In genomic region chr12:42237052-42237852, GRCh38 we compare ENCODE assay signal across 8 cellular contexts. TPM values are rescaled to one million over a fixed set of nuclear protein-coding genes. Genes with fewer than 3 reads are reported as not detected.
A peak's percentile ranks its signal among the peaks of the same experiment; 100 is the strongest.
DNase-seq lines count a peak whose midpoint lies in the region; ATAC-seq and TF ChIP-seq lines count a peak whose summit lies in the region.

No MANE protein-coding gene starts in this region.

- DNase-seq in GM10266 (ENCODE audit: extremely low spot score), result peak; percentile 88
- peak; percentile 41 for DNase-seq in HCT116 (ENCODE audit: low read depth, low spot score)
- peak; percentile 89 for DNase-seq in MM.1S
- peak; percentile 21 for DNase-seq in SKM-1 (lab: John Stamatoyannopoulos, UW; ENCODE audit: unreplicated experiment)
- DNase-seq in activated naive CD8-positive, alpha-beta T cell treated with anti-CD3 and anti-CD28 coated beads for 36 hours, result peak; percentile 78
- peak; percentile 81 to 89 for DNase-seq in cardiac muscle cell (ENCODE audit: low read depth in 1 of 2, low spot score in 1 of 2)
- DNase-seq in tibial nerve (ENCODE audit: low spot score in 2 of 2), result peak; percentile 31 to 37

- CTCF ChIA-PET in HCT116 (lab: Charles Lee), result no interaction called here

- peaks cover 18% of the 10 kb centered on the region for H3K36me3 Mint-ChIP-seq in activated naive CD8-positive, alpha-beta T cell treated with anti-CD3 and anti-CD28 coated beads for 36 hours

- TF ChIP-seq CTCF in GM10266 (IDR thresholded peaks at IDR 0.05; ENCODE audit: control insufficient read depth, insufficient read depth, low read depth, missing control alignments), result peak; percentile 56
- peak in 2 of 3 experiments; percentile 41 to 47; a peak in 4 of 6 replicates for TF ChIP-seq CTCF in HCT116 (IDR thresholded peaks at IDR 0.05 in 2 of 3, conservative IDR thresholded peaks at IDR 0.05 in 1 of 3; ENCODE audit: borderline replicate concordance in 1 of 3, insufficient read depth in 1 of 3, low read depth in 2 of 3, low read length in 2 of 3)
- TF ChIP-seq CTCF in MM.1S (IDR thresholded peaks at IDR 0.05; ENCODE audit: low read length), result peak; percentile 53
- peak; percentile 49 for TF ChIP-seq CTCF in cardiac muscle cell (IDR thresholded peaks at IDR 0.05; ENCODE audit: low read depth, low read length)
- TF ChIP-seq CTCF in parathyroid adenoma (IDR thresholded peaks at IDR 0.05), result peak; percentile 51
- peak; percentile 27 to 50 (median 35) for TF ChIP-seq CTCF in tibial nerve (IDR thresholded peaks at IDR 0.05)

- H3K4me1 Mint-ChIP-seq in activated naive CD8-positive, alpha-beta T cell treated with anti-CD3 and anti-CD28 coated beads for 36 hours, result peaks cover 36% of the 10 kb centered on the region

- H3K9me2 ChIP-seq in HCT116 (ENCODE audit: insufficient read depth) (no peaks in the 10 kb centered on the region), MM.1S (replicated peaks; ENCODE audit: insufficient read depth, low read length) (no peaks in the 10 kb centered on the region)

- no peak for TF ChIP-seq RAD21 in HCT116 (IDR thresholded peaks at IDR 0.05; ENCODE audit: low read depth)

- H3K27ac Mint-ChIP-seq in activated naive CD8-positive, alpha-beta T cell treated with anti-CD3 and anti-CD28 coated beads for 36 hours, result peak overlapping the region; percentile 90

- peak overlapping the region; percentile 59 to 70 for H3K4me3 ChIP-seq in HCT116 (replicated peaks in 1 of 2; ENCODE audit: low read depth in 1 of 2, low read length in 2 of 2)
- H3K4me3 ChIP-seq in MM.1S (ENCODE audit: low read length), result peak overlapping the region; percentile 74
- peak overlapping the region; percentile 98 for H3K4me3 ChIP-seq in cardiac muscle cell
- H3K4me3 ChIP-seq in parathyroid adenoma (ENCODE audit: low read depth, low read length), result peak overlapping the region; percentile 76
- H3K4me3 ChIP-seq in tibial nerve, result peak overlapping the region; percentile 68 to 91 (median 84)

- H3K4me2 ChIP-seq in HCT116 (ENCODE audit: low read length) (peak overlapping the region; percentile 73), MM.1S (ENCODE audit: low read depth, low read length) (peak overlapping the region; percentile 56), parathyroid adenoma (ENCODE audit: low read length) (peak overlapping the region; percentile 90)

- peaks cover 0 to 15% of the 10 kb centered on the region in 2 experiments; a peak in 2 of 4 replicates for H3K4me1 ChIP-seq in HCT116 (ENCODE audit: control insufficient read depth in 1 of 2, insufficient read depth in 2 of 2, low read length in 2 of 2)
- H3K4me1 ChIP-seq in MM.1S (ENCODE audit: low read length), result peaks cover 25% of the 10 kb centered on the region
- H3K4me1 ChIP-seq in cardiac muscle cell (ENCODE audit: low read depth), result peaks cover 12% of the 10 kb centered on the region
- H3K4me1 ChIP-seq in parathyroid adenoma, result no peaks in the 10 kb centered on the region
- H3K4me1 ChIP-seq in tibial nerve, result peaks cover 0 to 47% (median 6%) of the 10 kb centered on the region in 4 donors

- no peaks in the 10 kb centered on the region for H3K9me3 ChIP-seq in HCT116 (ENCODE audit: control insufficient read depth in 1 of 2, insufficient read depth in 1 of 2, low read depth in 1 of 2, low read length in 2 of 2)
- no peaks in the 10 kb centered on the region for H3K9me3 ChIP-seq in MM.1S (replicated peaks; ENCODE audit: insufficient read depth, low read length)
- no peaks in the 10 kb centered on the region for H3K9me3 ChIP-seq in cardiac muscle cell (ENCODE audit: low read depth)
- no peaks in the 10 kb centered on the region for H3K9me3 ChIP-seq in parathyroid adenoma (ENCODE audit: control insufficient read depth, low read length)
- no peaks in the 10 kb centered on the region for H3K9me3 ChIP-seq in tibial nerve

- peak overlapping the region; percentile 88 for H3K27ac ChIP-seq in HCT116 (ENCODE audit: low read depth, low read length)
- peak overlapping the region; percentile 12; the same call in 1 of the 2 replicates for H3K27ac ChIP-seq in MM.1S (ENCODE audit: low read length)
- H3K27ac ChIP-seq in cardiac muscle cell, result peak overlapping the region; percentile 96
- peak overlapping the region; percentile 74 for H3K27ac ChIP-seq in parathyroid adenoma
- peak overlapping the region; percentile 86 to 95 (median 90) for H3K27ac ChIP-seq in tibial nerve

- RAD21 ChIA-PET in HCT116 (lab: Charles Lee; ENCODE audit: low non-redundant PET in 1 of 2, low total read pairs in 2 of 2, uncharacterized antibody in 2 of 2, unreplicated experiment in 2 of 2), result no interaction called here

- no peaks in the 10 kb centered on the region for H3K9me3 Mint-ChIP-seq in activated naive CD8-positive, alpha-beta T cell treated with anti-CD3 and anti-CD28 coated beads for 36 hours

- H3K27me3 ChIP-seq in HCT116 (ENCODE audit: insufficient read depth, low read length) (no peaks in the 10 kb centered on the region), MM.1S (replicated peaks; ENCODE audit: insufficient read depth, low read length) (no peaks in the 10 kb centered on the region), cardiac muscle cell (peaks cover 5% of the 10 kb centered on the region), parathyroid adenoma (ENCODE audit: control insufficient read depth, insufficient read depth, low read length) (no peaks in the 10 kb centered on the region), tibial nerve (no peaks in the 10 kb centered on the region)

- H3K79me2 ChIP-seq in HCT116 (ENCODE audit: insufficient read depth, low read length) (peaks cover 32% of the 10 kb centered on the region), MM.1S (ENCODE audit: low read length) (peaks cover 59% of the 10 kb centered on the region), parathyroid adenoma (peaks cover 27% of the 10 kb centered on the region)

- H3K9ac ChIP-seq in HCT116 (ENCODE audit: low read length) (peak overlapping the region; percentile 69), MM.1S (ENCODE audit: low read length) (peak overlapping the region; percentile 36; the same call in 1 of the 2 replicates), parathyroid adenoma (peak overlapping the region; percentile 65)

- H3K27me3 Mint-ChIP-seq in activated naive CD8-positive, alpha-beta T cell treated with anti-CD3 and anti-CD28 coated beads for 36 hours, result no peaks in the 10 kb centered on the region

- 0 to 1% methylated on average over 20 to 49 of the region's 56 CpGs for WGBS in tibial nerve, 2 donors

- no TSS peak for BruUV-seq in HCT116 (replicated peaks; lab: Mats Ljungman, UMichigan)

- peak; percentile 84 for ATAC-seq in HCT116

- TF ChIP-seq POLR2A in HCT116 (IDR thresholded peaks at IDR 0.05; ENCODE audit: borderline replicate concordance, extremely low read depth, insufficient read depth, insufficient read length) (no peak), tibial nerve (IDR thresholded peaks at IDR 0.05) (no peak)

- POLR2A ChIA-PET in HCT116 (lab: Charles Lee), result interaction anchor here (0.9 kb wide), 1 partner anchor 94 kb away, joined by 3 read pairs; no protein-coding TSS in a partner anchor

- intact Hi-C loops in HCT116 (cut with micrococcal nuclease), result loop anchor here (2.0 to 5.0 kb wide), 3 partner anchors 90 to 330 kb away; partner anchors contain the start of genes GXYLT1, PPHLN1 and ZCRB1

- H2AFZ ChIP-seq in HCT116 (ENCODE audit: low read depth, low read length, poor library complexity, severe bottlenecking) (peak overlapping the region; percentile 13), MM.1S (ENCODE audit: low read length) (peak overlapping the region; percentile 1; the same call in 1 of the 2 replicates), parathyroid adenoma (peak overlapping the region; percentile 89)

- H3K4me3 Mint-ChIP-seq in activated naive CD8-positive, alpha-beta T cell treated with anti-CD3 and anti-CD28 coated beads for 36 hours, result peak overlapping the region; percentile 93

- H3F3A ChIP-seq in MM.1S (ENCODE audit: insufficient read depth, low read length), result peaks cover 13% of the 10 kb centered on the region

- peak in 1 of 2 donors; percentile 60 for TF ChIP-seq EP300 in tibial nerve (IDR thresholded peaks at IDR 0.05)

- H3K36me3 ChIP-seq in HCT116 (ENCODE audit: control insufficient read depth in 1 of 2, insufficient read depth in 2 of 2, low read length in 2 of 2) (0 out of 4 replicates have a peak, but pooled peaks cover 0 to 2% of the 10 kb centered on the region in 2 experiments), MM.1S (replicated peaks; ENCODE audit: insufficient read depth, low read length) (no peaks in the 10 kb centered on the region; the same call in 1 of the 2 replicates), cardiac muscle cell (no peaks in the 10 kb centered on the region), parathyroid adenoma (ENCODE audit: control insufficient read depth, insufficient read depth, low read length) (peaks cover 4% of the 10 kb centered on the region), tibial nerve (no peaks in the 10 kb centered on the region)

- H4K20me1 ChIP-seq in HCT116 (ENCODE audit: insufficient read depth), result no peaks in the 10 kb centered on the region
- H4K20me1 ChIP-seq in MM.1S (ENCODE audit: insufficient read depth, low read length), result no peaks in the 10 kb centered on the region; the same call in 1 of the 2 replicates

TF ChIP-seq in HCT116, 20 proteins besides CTCF, POLR2A, EP300 and RAD21:
- peak; percentile 88 for TF ChIP-seq ZFX (IDR thresholded peaks at IDR 0.05)
- TF ChIP-seq POLR2AphosphoS5 (IDR thresholded peaks at IDR 0.05; ENCODE audit: low read depth, low read length), result 0 out of 2 replicates have a peak, but pooled peaks have one; percentile 29
- TF ChIP-seq CBX3 (IDR thresholded peaks at IDR 0.05; ENCODE audit: low read depth), result 0 out of 2 replicates have a peak, but pooled peaks have one; percentile 38
- TF ChIP-seq SP1 (IDR thresholded peaks at IDR 0.05; ENCODE audit: low read depth), result no peak
- no peak for TF ChIP-seq FOSL1 (IDR thresholded peaks at IDR 0.05; ENCODE audit: low read depth)
- peak; percentile 43 for TF ChIP-seq TCF7L2 (IDR thresholded peaks at IDR 0.05; ENCODE audit: borderline replicate concordance, extremely low read depth, insufficient read depth, insufficient read length)
- TF ChIP-seq SIN3A (IDR thresholded peaks at IDR 0.05; ENCODE audit: low read depth), result 0 out of 2 replicates have a peak, but pooled peaks have one; percentile 61
- TF ChIP-seq EZH2 (IDR thresholded peaks at IDR 0.05), result no peak
- peak; percentile 68; the same call in 1 of the 2 replicates for TF ChIP-seq MAX (IDR thresholded peaks at IDR 0.05)
- TF ChIP-seq ZNF274 (IDR thresholded peaks at IDR 0.05; ENCODE audit: low read depth, low read length), result no peak

RNA-seq across cellular contexts. Expression of gene YAF2, which starts 0.8 kb away (rescaled TPM):
- total RNA-seq in HCT116 (2021; ENCODE audit: unreplicated experiment) (15.0 TPM), cardiac muscle cell (26.9 and 59.8 TPM in 2 replicates), tibial nerve (10 to 100 TPM; 25.7 to 66.0 (median 38.7) TPM)
- polyA plus RNA-seq in HCT116 (2012), result 5.9 and 10.4 TPM in 2 replicates
- total RNA-seq in activated naive CD8-positive, alpha-beta T cell treated with anti-CD3 and anti-CD28 coated beads for 36 hours, result 10 to 100 TPM; 27.5 to 36.3 TPM
- 39.3 and 54.5 TPM in 2 replicates for polyA plus RNA-seq in cardiac muscle cell

Comparison
In these comparisons a context has a peak if more than half of its experiments do, and no peak if none do; other contexts are left out.
1. Peak in every context shown above with its lines: DNase-seq, ATAC-seq, H3K4me3 ChIP-seq and H3K27ac ChIP-seq.
2. DNase-seq: peak in every context shown above with its lines; median percentile 89 in MM.1S; 88 in GM10266; 85 in cardiac muscle cell; 78 in activated naive CD8-positive, alpha-beta T cell treated with anti-CD3 and anti-CD28 coated beads for 36 hours; 41 in HCT116; 34 in tibial nerve; 21 in SKM-1.
3. H2AFZ ChIP-seq: peak in every context shown above with its lines; median percentile 89 in parathyroid adenoma; 13 in HCT116; 1 in MM.1S.
4. H3K27ac ChIP-seq: peak in every context shown above with its lines; median percentile 96 in cardiac muscle cell; 90 in tibial nerve; 88 in HCT116; 74 in parathyroid adenoma; 12 in MM.1S.